In genomic region chr1:217224201-217224600, GRCh38 we compare ENCODE assay signal across 31 cellular contexts.
DNase-seq lines count a peak whose midpoint lies in the region; ATAC-seq, FAIRE-seq and TF ChIP-seq lines count a peak whose summit lies in the region.
"Had no signal": no experiment of that assay in that cellular context is flagged by ENCODE, and none has a peak within 500 bp of the region (broad histone marks: within the 10 kb centered on the region; RNA-seq: fewer than 3 reads in every experiment).

No MANE protein-coding gene starts in this region.

- H3K27me3 ChIP-seq in heart right ventricle, result no peaks in the 10 kb centered on the region
- H3K27me3 ChIP-seq: BE2C; BLaER1; BLaER1 treated with 17β-estradiol and CSF1 and Interleukin-3, amounts not matched to agents 10 nM and 100 nM had no signal

- CTCF ChIA-PET in WTC11 (lab: Charles Lee), result no interaction called here

- WGBS in heart right ventricle, 2 donors, result 90 to 97% methylated on average over 1 of the region's 1 CpG

- no peak overlapping the region for H3K27ac ChIP-seq in heart right ventricle
- H3K27ac ChIP-seq: 22Rv1; A549; BLaER1; BLaER1 treated with 17β-estradiol and CSF1 and Interleukin-3, amounts not matched to agents 10 nM and 100 nM; C4-2B had no signal

- H3K36me3 Mint-ChIP-seq in WTC11, result no peaks in the 10 kb centered on the region
- H3K36me3 Mint-ChIP-seq: CD14-positive monocyte; CD4-positive, alpha-beta memory T cell; CD4-positive, CD25-positive, alpha-beta regulatory T cell; CD8-positive, alpha-beta memory T cell; CD8-positive, alpha-beta T cell had no signal

- peak; percentile 95 for FAIRE-seq in endometrium (lab: Jason Lieb, UNC)
- FAIRE-seq: A549 had no signal

- POLR2A ChIA-PET in WTC11 (lab: Charles Lee), result interaction anchor here (0.6 kb wide), 1 partner anchor 16 kb away, joined by 3 read pairs; no protein-coding TSS in a partner anchor

- intact Hi-C loops in heart right ventricle (cut with DNase I), result no loop called here

- no peak overlapping the region for H3K4me3 ChIP-seq in heart right ventricle
- H3K4me3 ChIP-seq: A549; BLaER1; BLaER1 treated with 17β-estradiol and CSF1 and Interleukin-3, amounts not matched to agents 10 nM and 100 nM had no signal

- TF ChIP-seq CTCF in WTC11 (IDR thresholded peaks at IDR 0.05) (no peak), heart right ventricle (IDR thresholded peaks at IDR 0.05) (no peak)

- DNase-seq in WTC11 (ENCODE audit: low spot score), result no peak
- DNase-seq in heart right ventricle, result no peak
- no peak for DNase-seq in ecto neural progenitor cell (ENCODE audit: low spot score)
- DNase-seq: 8988T; ACHN; AML-193; BE2C; C1 segment of cervical spinal cord; Caco-2; Calu3; CD4-positive, alpha-beta memory T cell; CD4-positive, alpha-beta T cell; CD4-positive, CD25-positive, alpha-beta regulatory T cell; CD8-positive, alpha-beta memory T cell; CD8-positive, alpha-beta T cell; COR-L47; DMS 273 treated with DMSO at 0.1 percent for 48 hours; DMS153; DMS53; DMS79; DMS79 treated with DMSO at 0.1 percent for 48 hours; DND-41; EL had no signal

- H3K27me3 Mint-ChIP-seq in WTC11 (ENCODE audit: low read depth), result no peaks in the 10 kb centered on the region
- H3K27me3 Mint-ChIP-seq: B cell; CD4-positive, alpha-beta memory T cell; CD4-positive, alpha-beta T cell; CD8-positive, alpha-beta memory T cell had no signal

- H3K4me1 ChIP-seq in heart right ventricle, result no peaks in the 10 kb centered on the region
- H3K4me1 ChIP-seq: A549; BE2C; BLaER1; BLaER1 treated with 17β-estradiol and CSF1 and Interleukin-3, amounts not matched to agents 10 nM and 100 nM; Caco-2 had no signal

- H3K9me3 ChIP-seq in heart right ventricle, result no peaks in the 10 kb centered on the region
- H3K9me3 ChIP-seq: A549; BE2C; BLaER1; BLaER1 treated with 17β-estradiol and CSF1 and Interleukin-3, amounts not matched to agents 10 nM and 100 nM; Caco-2 had no signal

- no peak for ATAC-seq in WTC11
- ATAC-seq in heart right ventricle, result no peak
- ATAC-seq: A549; CD8-positive, alpha-beta T cell had no signal

- H3K9me3 Mint-ChIP-seq in WTC11, result no peaks in the 10 kb centered on the region

- H3K4me3 Mint-ChIP-seq in WTC11, result no peak overlapping the region
- H3K4me3 Mint-ChIP-seq: B cell; CD14-positive monocyte; CD4-positive, alpha-beta memory T cell; CD4-positive, alpha-beta T cell; CD4-positive, CD25-positive, alpha-beta regulatory T cell; CD8-positive, alpha-beta memory T cell; CD8-positive, alpha-beta T cell had no signal

- peaks cover 9% of the 10 kb centered on the region for H3K4me1 Mint-ChIP-seq in WTC11
- H3K4me1 Mint-ChIP-seq: B cell; CD14-positive monocyte; CD4-positive, alpha-beta memory T cell; CD4-positive, CD25-positive, alpha-beta regulatory T cell; CD8-positive, alpha-beta memory T cell had no signal

- H3K36me3 ChIP-seq in heart right ventricle, result no peaks in the 10 kb centered on the region
- H3K36me3 ChIP-seq: BE2C; BLaER1; BLaER1 treated with 17β-estradiol and CSF1 and Interleukin-3, amounts not matched to agents 10 nM and 100 nM had no signal

- H3K27ac Mint-ChIP-seq in WTC11, result no peak overlapping the region
- H3K27ac Mint-ChIP-seq: B cell; CD14-positive monocyte; CD4-positive, alpha-beta memory T cell; CD4-positive, alpha-beta T cell; CD4-positive, CD25-positive, alpha-beta regulatory T cell; CD8-positive, alpha-beta memory T cell; CD8-positive, alpha-beta T cell had no signal

TF ChIP-seq in WTC11, 78 proteins besides CTCF, POLR2A, EP300 and RAD21:
- no peak for TF ChIP-seq RORB (CRISPR knock-in tag; IDR thresholded peaks at IDR 0.05)
- peak; percentile 97 for TF ChIP-seq HMGA2 (CRISPR knock-in tag; IDR thresholded peaks at IDR 0.05)
TF ChIP-seq in WTC11: peak in this region for 1.
